Comparison of ENCODE assay signal across 32 cellular contexts in genomic region chr4:1655676-1656075, GRCh38. TPM values are rescaled to one million over a fixed set of nuclear protein-coding genes. Genes with fewer than 3 reads are reported as not detected.
"Had no signal": no experiment of that assay in that cellular context is flagged by ENCODE, and none has a peak within 500 bp of the region (broad histone marks: within the 10 kb centered on the region; RNA-seq: fewer than 3 reads in every experiment).

No MANE protein-coding gene starts in this region.

- H3K36me3 Mint-ChIP-seq: immature natural killer cell; naive thymus-derived CD4-positive, alpha-beta T cell; natural killer cell treated with Interleukin-12 subunit alpha and Interleukin-12 subunit beta and Interleukin-15 and Interleukin-18, amount 100 ng/mL, for 72 hours had no signal

- H3K4me3 Mint-ChIP-seq: immature natural killer cell; naive thymus-derived CD4-positive, alpha-beta T cell; natural killer cell treated with Interleukin-12 subunit alpha and Interleukin-12 subunit beta and Interleukin-15 and Interleukin-18, amount 100 ng/mL, for 72 hours; stimulated activated naive B cell treated with anti-CD40 and anti-IgM and Interleukin-4, amounts not matched to agents 10 μg/mL and 1 μg/mL and 100 μg/mL, for 72 hours had no signal

- H3K27ac ChIP-seq: left lung, pancreas, prostate gland, skin epidermis, stomach, testis, thyroid gland, transverse colon, upper lobe of left lung, vagina had no signal

- H3K36me3 ChIP-seq: pancreas, prostate gland, thyroid gland, transverse colon, upper lobe of left lung, vagina had no signal

- DNase-seq: hippocampal formation; immature natural killer cell; kidney; left colon; left lung; mesendoderm; midbrain; mucosa of descending colon; naive thymus-derived CD4-positive, alpha-beta T cell; nucleus accumbens; posterior cingulate gyrus; retina; stimulated activated CD4-positive, alpha-beta T cell treated with anti-CD3 and anti-CD28 coated beads, Interleukin-12 subunit alpha, Interleukin-12 subunit beta, amount 100 ng/mL, for 4 hours; stimulated activated CD4-positive, alpha-beta T cell treated with anti-CD3 and anti-CD28 coated beads, Interleukin-15, amount 100 ng/mL, for 24 hours; stimulated activated CD4-positive, alpha-beta T cell treated with anti-CD3 and anti-CD28 coated beads, Interleukin-2, amount 100 ng/mL, for 24 hours; stimulated activated CD4-positive, alpha-beta T cell treated with anti-CD3 and anti-CD28 coated beads, Interleukin-4, amount 100 ng/mL, for 1 hour; stimulated activated naive B cell treated with anti-CD40 and anti-IgM and Interleukin-4, amounts not matched to agents 10 μg/mL and 1 μg/mL and 100 μg/mL, for 72 hours; stimulated activated naive CD8-positive, alpha-beta T cell treated with anti-CD3 and anti-CD28 coated beads, Interleukin-15, Interleukin-2, amounts not matched to agents 100 U/mL and 50 U/mL, for 24 hours; stomach; testis; thyroid gland; transverse colon had no signal

- H3K9me3 ChIP-seq: left lung, mucosa of descending colon, pancreas, prostate gland, stomach, testis, thyroid gland, transverse colon, upper lobe of left lung, vagina had no signal

- H3K4me3 ChIP-seq: left lung, lung, mucosa of descending colon, pancreas, prostate gland, skin epidermis, stomach, testis, thyroid gland, transverse colon, upper lobe of left lung, vagina had no signal

- ATAC-seq: left colon; left lung; mucosa of descending colon; naive thymus-derived CD4-positive, alpha-beta T cell; pancreas; right cardiac atrium; sciatic nerve; stimulated activated naive B cell treated with anti-CD40 and anti-IgM and Interleukin-4, amounts not matched to agents 10 μg/mL and 1 μg/mL and 100 μg/mL, for 72 hours; stimulated activated naive CD8-positive, alpha-beta T cell treated with anti-CD3 and anti-CD28 coated beads, Interleukin-15, Interleukin-2, amounts not matched to agents 100 U/mL and 50 U/mL, for 24 hours had no signal

- H3K27me3 Mint-ChIP-seq: naive thymus-derived CD4-positive, alpha-beta T cell; natural killer cell treated with Interleukin-12 subunit alpha and Interleukin-12 subunit beta and Interleukin-15 and Interleukin-18, amount 100 ng/mL, for 72 hours; stimulated activated naive B cell treated with anti-CD40 and anti-IgM and Interleukin-4, amounts not matched to agents 10 μg/mL and 1 μg/mL and 100 μg/mL, for 72 hours had no signal

- H3K9me3 Mint-ChIP-seq: immature natural killer cell; naive thymus-derived CD4-positive, alpha-beta T cell; natural killer cell treated with Interleukin-12 subunit alpha and Interleukin-12 subunit beta and Interleukin-15 and Interleukin-18, amount 100 ng/mL, for 72 hours; stimulated activated naive B cell treated with anti-CD40 and anti-IgM and Interleukin-4, amounts not matched to agents 10 μg/mL and 1 μg/mL and 100 μg/mL, for 72 hours had no signal

- H3K27ac Mint-ChIP-seq: naive thymus-derived CD4-positive, alpha-beta T cell; natural killer cell treated with Interleukin-12 subunit alpha and Interleukin-12 subunit beta and Interleukin-15 and Interleukin-18, amount 100 ng/mL, for 72 hours; stimulated activated naive B cell treated with anti-CD40 and anti-IgM and Interleukin-4, amounts not matched to agents 10 μg/mL and 1 μg/mL and 100 μg/mL, for 72 hours had no signal

- H3K4me1 Mint-ChIP-seq: immature natural killer cell; naive thymus-derived CD4-positive, alpha-beta T cell; stimulated activated naive B cell treated with anti-CD40 and anti-IgM and Interleukin-4, amounts not matched to agents 10 μg/mL and 1 μg/mL and 100 μg/mL, for 72 hours had no signal

- H3K4me1 ChIP-seq: left lung, pancreas, prostate gland, stomach, testis, thyroid gland, transverse colon, upper lobe of left lung, vagina had no signal

- H3K27me3 ChIP-seq: left lung, pancreas, stomach, testis, thyroid gland, transverse colon, upper lobe of left lung, vagina had no signal

RNA-seq across cellular contexts. Expression of gene FAM53A, which starts 28.4 kb away (rescaled TPM):
- polyA plus RNA-seq: neural cell had no signal
